Comparison of ENCODE assay signal across 28 cellular contexts in the genomic region with DNA sequence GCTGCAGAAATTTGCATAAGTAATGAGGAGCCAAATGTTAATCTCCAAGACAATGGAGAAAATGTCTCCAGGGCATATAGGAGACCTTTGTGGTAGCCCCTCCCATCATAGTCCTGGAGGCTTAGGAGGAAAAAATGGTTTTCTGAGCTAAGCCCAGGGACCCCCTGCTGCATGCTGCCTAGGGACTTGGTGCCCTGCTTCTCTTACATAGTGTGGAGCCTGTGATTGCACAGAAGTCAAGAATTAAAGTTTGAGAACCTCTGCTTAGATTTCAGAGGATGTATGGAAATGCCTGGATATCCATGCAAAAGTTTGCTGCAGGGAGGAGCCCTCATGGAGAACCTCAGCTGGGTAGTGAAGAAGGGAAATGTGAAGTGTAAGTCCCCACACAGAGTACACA.
"Had no signal": no experiment of that assay in that cellular context is flagged by ENCODE, and none has a peak within 500 bp of the region (broad histone marks: within the 10 kb centered on the region; RNA-seq: fewer than 3 reads in every experiment).

No MANE protein-coding gene starts in this region.

- H3K9me3 ChIP-seq: SJCRH30 had no signal

- H3K4me1 Mint-ChIP-seq: T-cell had no signal

- H3K4me3 Mint-ChIP-seq: T-cell had no signal

- H3K4me1 ChIP-seq: SJCRH30 had no signal

- H3K36me3 ChIP-seq: SJCRH30 had no signal

- H3K27me3 ChIP-seq: SJCRH30 had no signal

- H3K36me3 Mint-ChIP-seq: T-cell had no signal

- H3K27ac ChIP-seq: PC-9, RWPE1, SJCRH30, SK-N-MC had no signal

- H3K27ac Mint-ChIP-seq: T-cell had no signal

- H3K27me3 Mint-ChIP-seq: T-cell had no signal

- DNase-seq: Kasumi-1, MM.1S, MV-4-11, NCI-H1092, NCI-H1105, NCI-H1417 treated with DMSO at 0.1 percent for 48 hours, NCI-H1436 treated with DMSO at 0.1 percent for 48 hours, NCI-H1694 treated with DMSO at 0.1 percent for 48 hours, NCI-H187 treated with DMSO at 0.1 percent for 48 hours, NCI-H2029, NCI-H2081, NCI-H2107, NCI-H2171, NCI-H226, NCI-H446 treated with DMSO at 0.1 percent for 48 hours, NCI-H510A, NCI-H524, NCI-H526, NCI-H69, NCI-H748 treated with DMSO at 0.1 percent for 48 hours, NCI-H82, PC-9, SHP77, SIG-M5, SJCRH30, T-cell had no signal

- H3K4me3 ChIP-seq: PC-9, SJCRH30, SK-N-MC had no signal

- H3K4me2 ChIP-seq: PC-9 had no signal
